In genomic region chr1:208593306-208594006, GRCh38 we compare ENCODE assay signal across 31 cellular contexts.
"Had no signal": no experiment of that assay in that cellular context is flagged by ENCODE, and none has a peak within 500 bp of the region (broad histone marks: within the 10 kb centered on the region; RNA-seq: fewer than 3 reads in every experiment).

No MANE protein-coding gene starts in this region.

- DNase-seq: activated B cell treated with CpG ODN at 0.5 μM for 24 hours; activated CD4-positive, alpha-beta T cell treated with anti-CD3 and anti-CD28 coated beads for 48 hours; activated CD4-positive, alpha-beta T cell treated with anti-CD3 and anti-CD28 coated beads, Interleukin-2, amount 50 U/mL, for 1 hour; activated CD4-positive, alpha-beta T cell treated with anti-CD3 and anti-CD28 coated beads, Interleukin-2, amount 50 U/mL, for 48 hours; activated CD8-positive, alpha-beta memory T cell treated with anti-CD3 and anti-CD28 coated beads for 24 hours; activated CD8-positive, alpha-beta memory T cell treated with anti-CD3 and anti-CD28 coated beads, Interleukin-2, amount 50 U/mL, for 4 hours; activated CD8-positive, alpha-beta T cell treated with anti-CD3 and anti-CD28 coated beads for 36 hours; activated effector memory CD4-positive, alpha-beta T cell treated with anti-CD3 and anti-CD28 coated beads, Interleukin-2, amount 50 U/mL, for 16 hours; activated naive CD4-positive, alpha-beta T cell; activated naive CD4-positive, alpha-beta T cell treated with anti-CD3 and anti-CD28 coated beads, Interleukin-2, amount 10 ng/mL, durations not matched to agents 7 days and 5 days; activated naive CD8-positive, alpha-beta T cell treated with anti-CD3 and anti-CD28 coated beads, Interleukin-2, amount 10 ng/mL, durations not matched to agents 7 days and 5 days; activated T-cell treated with anti-CD3 and anti-CD28 coated beads, Interleukin-2, amount 50 U/mL, for 1 hour; activated T-cell treated with anti-CD3 and anti-CD28 coated beads, Interleukin-2, amount 50 U/mL, for 48 hours; caudate nucleus; cortex of kidney; dermis blood vessel endothelial cell; effector CD4-positive, alpha-beta T cell; effector memory CD8-positive, alpha-beta T cell; erythroblast; foreskin keratinocyte; gastrocnemius medialis; glutamatergic neuron; T-helper 1 cell; T-helper 17 cell; T1000; WERI-Rb-1 had no signal

- H3K9me3 ChIP-seq: ascending aorta, breast epithelium, esophagus muscularis mucosa, gastrocnemius medialis had no signal

- ATAC-seq: activated CD4-positive, CD25-positive, alpha-beta regulatory T cell treated with anti-CD3 and anti-CD28 coated beads, Interleukin-2, amount 50 U/mL, for 24 hours; activated CD8-positive, alpha-beta T cell treated with anti-CD3 and anti-CD28 coated beads for 36 hours; activated naive CD4-positive, alpha-beta T cell treated with anti-CD3 and anti-CD28 coated beads, Interleukin-2, amount 50 U/mL, for 72 hours; effector memory CD8-positive, alpha-beta T cell; foreskin keratinocyte; gastrocnemius medialis; T-helper 17 cell had no signal

- H3K4me1 ChIP-seq: ascending aorta, breast epithelium, foreskin keratinocyte had no signal

- H3K27ac ChIP-seq: ascending aorta, breast epithelium, esophagus muscularis mucosa, foreskin keratinocyte, gastrocnemius medialis, WERI-Rb-1 had no signal

- H3K36me3 ChIP-seq: ascending aorta, breast epithelium, esophagus muscularis mucosa, gastrocnemius medialis, WERI-Rb-1 had no signal

- H3K4me3 ChIP-seq: ascending aorta, breast epithelium, esophagus muscularis mucosa, gastrocnemius medialis had no signal

- H3K27me3 ChIP-seq: ascending aorta, breast epithelium, esophagus muscularis mucosa, gastrocnemius medialis had no signal
